In the genomic region with DNA sequence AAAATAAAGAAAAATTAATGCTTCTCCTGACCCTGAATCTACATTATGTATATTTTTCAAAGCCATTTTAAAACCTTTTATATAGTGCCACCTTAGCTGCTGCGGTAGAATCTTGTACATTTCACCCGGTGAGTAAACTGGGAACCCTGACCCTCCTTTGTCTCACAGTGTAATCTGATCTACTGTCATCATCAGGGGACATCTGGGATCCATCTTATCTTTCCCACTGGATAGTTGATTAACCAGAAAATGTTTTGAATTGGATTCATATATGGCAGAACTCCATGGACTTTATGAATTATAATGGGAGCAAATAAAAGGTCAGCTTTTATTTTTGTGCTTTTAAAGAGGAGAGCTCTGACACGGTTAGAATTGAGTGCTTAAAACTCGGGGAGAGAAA, we compare ENCODE assay signal across 2 cellular contexts.
TF ChIP-seq lines count a peak whose summit lies in the region.

No MANE protein-coding gene starts in this region.

TF ChIP-seq in GM23338, 12 proteins besides CTCF, POLR2A, EP300 and RAD21 (continued from another document):
- TF ChIP-seq ZNF462 (CRISPR knock-in tag; IDR thresholded peaks at IDR 0.05) (no peak), ZNF331 (CRISPR knock-in tag; IDR thresholded peaks at IDR 0.05; ENCODE audit: low read depth) (no peak), EZH2phosphoT487 (IDR thresholded peaks at IDR 0.05; ENCODE audit: unreplicated experiment) (no peak), ETS1 (IDR thresholded peaks at IDR 0.05) (no peak), POLR2AphosphoS5 (IDR thresholded peaks at IDR 0.05; ENCODE audit: low read depth) (no peak), REST (IDR thresholded peaks at IDR 0.05; ENCODE audit: unreplicated experiment) (no peak), STAT1 (IDR thresholded peaks at IDR 0.05; ENCODE audit: unreplicated experiment) (no peak), NANOG (IDR thresholded peaks at IDR 0.05; ENCODE audit: borderline replicate concordance) (no peak), EZH2 (IDR thresholded peaks at IDR 0.05; ENCODE audit: low read depth, unreplicated experiment) (no peak)

TF ChIP-seq in WTC11, 78 proteins besides CTCF, POLR2A, EP300 and RAD21 (continued from another document):
- TF ChIP-seq, protein P1, sequence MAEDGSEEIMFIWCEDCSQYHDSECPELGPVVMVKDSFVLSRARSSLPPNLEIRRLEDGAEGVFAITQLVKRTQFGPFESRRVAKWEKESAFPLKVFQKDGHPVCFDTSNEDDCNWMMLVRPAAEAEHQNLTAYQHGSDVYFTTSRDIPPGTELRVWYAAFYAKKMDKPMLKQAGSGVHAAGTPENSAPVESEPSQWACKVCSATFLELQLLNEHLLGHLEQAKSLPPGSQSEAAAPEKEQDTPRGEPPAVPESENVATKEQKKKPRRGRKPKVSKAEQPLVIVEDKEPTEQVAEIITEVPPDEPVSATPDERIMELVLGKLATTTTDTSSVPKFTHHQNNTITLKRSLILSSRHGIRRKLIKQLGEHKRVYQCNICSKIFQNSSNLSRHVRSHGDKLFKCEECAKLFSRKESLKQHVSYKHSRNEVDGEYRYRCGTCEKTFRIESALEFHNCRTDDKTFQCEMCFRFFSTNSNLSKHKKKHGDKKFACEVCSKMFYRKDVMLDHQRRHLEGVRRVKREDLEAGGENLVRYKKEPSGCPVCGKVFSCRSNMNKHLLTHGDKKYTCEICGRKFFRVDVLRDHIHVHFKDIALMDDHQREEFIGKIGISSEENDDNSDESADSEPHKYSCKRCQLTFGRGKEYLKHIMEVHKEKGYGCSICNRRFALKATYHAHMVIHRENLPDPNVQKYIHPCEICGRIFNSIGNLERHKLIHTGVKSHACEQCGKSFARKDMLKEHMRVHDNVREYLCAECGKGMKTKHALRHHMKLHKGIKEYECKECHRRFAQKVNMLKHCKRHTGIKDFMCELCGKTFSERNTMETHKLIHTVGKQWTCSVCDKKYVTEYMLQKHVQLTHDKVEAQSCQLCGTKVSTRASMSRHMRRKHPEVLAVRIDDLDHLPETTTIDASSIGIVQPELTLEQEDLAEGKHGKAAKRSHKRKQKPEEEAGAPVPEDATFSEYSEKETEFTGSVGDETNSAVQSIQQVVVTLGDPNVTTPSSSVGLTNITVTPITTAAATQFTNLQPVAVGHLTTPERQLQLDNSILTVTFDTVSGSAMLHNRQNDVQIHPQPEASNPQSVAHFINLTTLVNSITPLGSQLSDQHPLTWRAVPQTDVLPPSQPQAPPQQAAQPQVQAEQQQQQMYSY (CRISPR knock-in tag; IDR thresholded peaks at IDR 0.05) = no peak
